8 cellular contexts compared by ENCODE assay signal in genomic region chr17:62704381-62704971, GRCh38.
A peak's percentile ranks its signal among the peaks of the same experiment; 100 is the strongest.
DNase-seq lines count a peak whose midpoint lies in the region; ATAC-seq and TF ChIP-seq lines count a peak whose summit lies in the region.

No MANE protein-coding gene starts in this region.

- in situ Hi-C loops in KBM-7 (cut with MboI; ENCODE audit: low pct_unique_long_range_greater_than_20kb, low sequenced_read_pairs): loop anchor here (25.0 kb wide), 1 partner anchor 258 kb away; the partner anchor contains the start of gene TANC2
- in situ Hi-C loops in gastrocnemius medialis (cut with MboI; ENCODE audit: low sequenced_read_pairs in 4 of 4): loop anchor here in 3 of 4 donors (5.0 to 25.0 kb wide), 4 partner anchors 258 to 708 kb away; partner anchors contain the start of gene TANC2 (in 3 of the 3)

- H3K36me3 ChIP-seq in DOHH2 (ENCODE audit: control insufficient read depth, low read length): no peaks in the 10 kb centered on the region
- no peaks in the 10 kb centered on the region for H3K36me3 ChIP-seq in iPS-15b (ENCODE audit: control insufficient read depth, insufficient read depth, low read length)
- no peaks in the 10 kb centered on the region for H3K36me3 ChIP-seq in gastrocnemius medialis

- no peak overlapping the region for H3K9ac ChIP-seq in iPS-15b (ENCODE audit: low read depth, low read length)

- H3K27me3 ChIP-seq in DOHH2 (ENCODE audit: control insufficient read depth, low read length): peaks cover 17% of the 10 kb centered on the region
- H3K27me3 ChIP-seq in iPS-15b (ENCODE audit: control insufficient read depth, insufficient read depth, low read length): peaks cover 8% of the 10 kb centered on the region
- H3K27me3 ChIP-seq in gastrocnemius medialis: peaks cover 6 to 12% (median 10%) of the 10 kb centered on the region in 3 donors

- no peaks in the 10 kb centered on the region for H3F3A ChIP-seq in DOHH2 (ENCODE audit: control insufficient read depth, insufficient read depth)

- no peak for TF ChIP-seq POLR2A in gastrocnemius medialis (IDR thresholded peaks at IDR 0.05)

- DNase-seq in KBM-7 (peak; percentile 45), anterior cingulate cortex (lab: John Stamatoyannopoulos, UW) (peak in 32 of 58 donors; percentile 15 to 54 (median 34)), gastrocnemius medialis (no peak), 8988T (no peak)

- ATAC-seq in gastrocnemius medialis (peak in 1 of 2 donors; percentile 29), HG03439 (IDR thresholded peaks at IDR 0.05; ENCODE audit: unreplicated experiment) (no peak), GM21737 (IDR thresholded peaks at IDR 0.05; ENCODE audit: unreplicated experiment) (no peak)

- peak overlapping the region; percentile 62 for H3K4me2 ChIP-seq in DOHH2 (ENCODE audit: low read length)

- 0 out of 2 replicates have a peak, but pooled peaks cover 5% of the 10 kb centered on the region for H3K4me1 ChIP-seq in DOHH2 (ENCODE audit: control insufficient read depth, low read length)
- peaks cover 10% of the 10 kb centered on the region for H3K4me1 ChIP-seq in iPS-15b (ENCODE audit: control insufficient read depth, insufficient read depth, low read length)
- peaks cover 0 to 5% of the 10 kb centered on the region in 2 donors for H3K4me1 ChIP-seq in gastrocnemius medialis

- no peaks in the 10 kb centered on the region for H3K9me2 ChIP-seq in DOHH2 (replicated peaks; ENCODE audit: control insufficient read depth, low read length)

- H3K27ac ChIP-seq in DOHH2 (ENCODE audit: low read depth, low read length) (no peak overlapping the region), gastrocnemius medialis (peak overlapping the region in 3 of 4 donors; percentile 30 to 33 (median 31))

- H3K4me3 ChIP-seq in DOHH2 (ENCODE audit: low read length) (peak overlapping the region; percentile 53), iPS-15b (ENCODE audit: low read depth, low read length) (peak overlapping the region; percentile 44), gastrocnemius medialis (peak overlapping the region; percentile 35 to 57 (median 52))

- TF ChIP-seq CTCF in DOHH2 (IDR thresholded peaks at IDR 0.05; ENCODE audit: low read depth, low read length, poor library complexity, severe bottlenecking): no peak
- no peak for TF ChIP-seq CTCF in gastrocnemius medialis (IDR thresholded peaks at IDR 0.05 in 4 of 5, conservative IDR thresholded peaks at IDR 0.05 in 1 of 5)

- no peaks in the 10 kb centered on the region for H3K9me3 ChIP-seq in DOHH2 (ENCODE audit: control insufficient read depth, insufficient read depth, low read length)
- peaks cover 4% of the 10 kb centered on the region for H3K9me3 ChIP-seq in iPS-15b (ENCODE audit: control insufficient read depth, insufficient read depth, low read length)
- H3K9me3 ChIP-seq in gastrocnemius medialis: no peaks in the 10 kb centered on the region

- no peaks in the 10 kb centered on the region for H4K20me1 ChIP-seq in DOHH2 (ENCODE audit: control insufficient read depth, insufficient read depth, low read depth, low read length)

- no peaks in the 10 kb centered on the region for H3K79me2 ChIP-seq in DOHH2 (ENCODE audit: control insufficient read depth, low read length)

- intact Hi-C loops in gastrocnemius medialis (cut with DNase I; ENCODE audit: low total_unique reads): no loop called here

Comparison
In these comparisons a context has a peak if more than half of its experiments do, and no peak if none do; other contexts are left out.
1. DNase-seq: peak in KBM-7 (single experiment) and anterior cingulate cortex (32 of 58); none in gastrocnemius medialis (0 of 2) and 8988T (single experiment).
2. Peak in every context shown above with its lines, with median percentiles within 50 percentile points of each other: H3K4me3 ChIP-seq.